ENCODE assay signal across 27 cellular contexts in genomic region chr13:25699056-25699455, GRCh38.
DNase-seq lines count a peak whose midpoint lies in the region; TF ChIP-seq lines count a peak whose summit lies in the region.
"Had no signal": no experiment of that assay in that cellular context is flagged by ENCODE, and none has a peak within 500 bp of the region (broad histone marks: within the 10 kb centered on the region; RNA-seq: fewer than 3 reads in every experiment).

No MANE protein-coding gene starts in this region.

- 53 to 65% (median 56%) methylated on average over 9 of the region's 9 CpGs for WGBS in adrenal gland, 4 donors
- 72 to 85% methylated on average over 9 of the region's 9 CpGs for WGBS in testis, 2 donors

- no peaks in the 10 kb centered on the region for H3K4me1 Mint-ChIP-seq in Calu3 (ENCODE audit: low read depth, unreplicated experiment)
- H3K4me1 Mint-ChIP-seq: B cell, T-helper 17 cell had no signal

- peaks cover 40% of the 10 kb centered on the region for H3K27me3 Mint-ChIP-seq in Calu3 (ENCODE audit: unreplicated experiment)
- H3K27me3 Mint-ChIP-seq: B cell had no signal

- H3K27ac ChIP-seq in adrenal gland (no peak overlapping the region), ascending aorta (no peak overlapping the region), testis (no peak overlapping the region)
- H3K27ac ChIP-seq: C4-2B had no signal

- DNase-seq in Calu3 = peak; percentile 2
- peak; percentile 59 for DNase-seq in H4 (ENCODE audit: low spot score)
- peak; percentile 27 for DNase-seq in RKO (ENCODE audit: low spot score)
- peak; percentile 20 to 60 (median 56) for DNase-seq in adrenal gland
- no peak for DNase-seq in ascending aorta (ENCODE audit: low spot score in 2 of 2)
- DNase-seq in testis = no peak
- no peak for DNase-seq in amniotic stem cell (lab: John Stamatoyannopoulos, UW)
- DNase-seq in activated CD8-positive, alpha-beta memory T cell treated with anti-CD3 and anti-CD28 coated beads, Interleukin-2, amount 50 U/mL, for 48 hours = no peak
- DNase-seq: Caco-2; CD8-positive, alpha-beta T cell; DMS 273 treated with DMSO at 0.1 percent for 48 hours; DMS79; Karpas-422; MG63; NCI-H1105 treated with DMSO at 0.1 percent for 48 hours; NCI-H146; NCI-H1930; NCI-H2107; NCI-H446 treated with DMSO at 0.1 percent for 48 hours; NCI-H526; OCI-M1; SIG-M5; SK-N-SH; SW 1271; T-helper 17 cell had no signal

- no peak overlapping the region for H3K4me3 Mint-ChIP-seq in Calu3 (ENCODE audit: low read depth, unreplicated experiment)
- H3K4me3 Mint-ChIP-seq: B cell; CD8-positive, alpha-beta T cell; T-helper 17 cell had no signal

- H3K36me3 ChIP-seq in adrenal gland (replicated peaks in 1 of 2) = no peaks in the 10 kb centered on the region
- H3K36me3 ChIP-seq in ascending aorta = no peaks in the 10 kb centered on the region
- H3K36me3 ChIP-seq in testis (ENCODE audit: low read depth, missing control alignments) = no peaks in the 10 kb centered on the region
- H3K36me3 ChIP-seq: MG63 had no signal

- CTCF ChIA-PET in Calu3 (lab: Charles Lee) = no interaction called here

- no TSS peak for BruUV-seq in Calu3 (replicated peaks; lab: Mats Ljungman, UMichigan)

- intact Hi-C loops in Calu3 (cut with micrococcal nuclease; ENCODE audit: unreplicated experiment) = no loop called here
- intact Hi-C loops in adrenal gland (cut with DNase I) = no loop called here
- intact Hi-C loops in ascending aorta (cut with DNase I) = no loop called here
- intact Hi-C loops in testis (cut with DNase I; ENCODE audit: low total_unique reads) = no loop called here

- H3K9me3 Mint-ChIP-seq in Calu3 (ENCODE audit: low read depth, unreplicated experiment) = no peaks in the 10 kb centered on the region
- H3K9me3 Mint-ChIP-seq: CD8-positive, alpha-beta T cell had no signal

- no peak overlapping the region for H3K27ac Mint-ChIP-seq in Calu3 (ENCODE audit: unreplicated experiment)
- H3K27ac Mint-ChIP-seq: B cell; CD8-positive, alpha-beta T cell; T-helper 17 cell had no signal

- H3K4me3 ChIP-seq in adrenal gland (no peak overlapping the region), ascending aorta (no peak overlapping the region), testis (no peak overlapping the region)
- H3K4me3 ChIP-seq: MG63 had no signal

- H3K4me1 ChIP-seq in adrenal gland (replicated peaks in 1 of 2) = no peaks in the 10 kb centered on the region
- no peaks in the 10 kb centered on the region for H3K4me1 ChIP-seq in ascending aorta
- no peaks in the 10 kb centered on the region for H3K4me1 ChIP-seq in testis
- H3K4me1 ChIP-seq: Caco-2 had no signal

- no peak for TF ChIP-seq CTCF in Calu3 (IDR thresholded peaks at IDR 0.05; ENCODE audit: unreplicated experiment)
- TF ChIP-seq CTCF in adrenal gland (IDR thresholded peaks at IDR 0.05) = no peak
- no peak for TF ChIP-seq CTCF in ascending aorta (IDR thresholded peaks at IDR 0.05)
- no peak for TF ChIP-seq CTCF in testis (IDR thresholded peaks at IDR 0.05)

- no peaks in the 10 kb centered on the region for H3K27me3 ChIP-seq in adrenal gland
- no peaks in the 10 kb centered on the region for H3K27me3 ChIP-seq in ascending aorta
- no peaks in the 10 kb centered on the region for H3K27me3 ChIP-seq in testis
- H3K27me3 ChIP-seq: MG63 had no signal

- H3K36me3 Mint-ChIP-seq in Calu3 (ENCODE audit: insufficient read depth, unreplicated experiment) = no peaks in the 10 kb centered on the region
- H3K36me3 Mint-ChIP-seq: CD8-positive, alpha-beta T cell had no signal

- TF ChIP-seq POLR2A in adrenal gland (IDR thresholded peaks at IDR 0.05) (no peak), testis (IDR thresholded peaks at IDR 0.05) (no peak)

- H3K9me3 ChIP-seq in adrenal gland (replicated peaks in 1 of 3) (no peaks in the 10 kb centered on the region), ascending aorta (no peaks in the 10 kb centered on the region), testis (no peaks in the 10 kb centered on the region)
- H3K9me3 ChIP-seq: Caco-2, MG63, SK-N-SH had no signal

Comparison
In these comparisons a context has a peak if more than half of its experiments do, and no peak if none do; other contexts are left out.
1. DNase-seq: peak in Calu3 (single experiment), H4 (single experiment), RKO (single experiment) and adrenal gland (7 of 7); none in ascending aorta (0 of 2), testis (single experiment), amniotic stem cell (single experiment) and activated CD8-positive, alpha-beta memory T cell treated with anti-CD3 and anti-CD28 coated beads, Interleukin-2, amount 50 U/mL, for 48 hours (single experiment).